In the genomic region with DNA sequence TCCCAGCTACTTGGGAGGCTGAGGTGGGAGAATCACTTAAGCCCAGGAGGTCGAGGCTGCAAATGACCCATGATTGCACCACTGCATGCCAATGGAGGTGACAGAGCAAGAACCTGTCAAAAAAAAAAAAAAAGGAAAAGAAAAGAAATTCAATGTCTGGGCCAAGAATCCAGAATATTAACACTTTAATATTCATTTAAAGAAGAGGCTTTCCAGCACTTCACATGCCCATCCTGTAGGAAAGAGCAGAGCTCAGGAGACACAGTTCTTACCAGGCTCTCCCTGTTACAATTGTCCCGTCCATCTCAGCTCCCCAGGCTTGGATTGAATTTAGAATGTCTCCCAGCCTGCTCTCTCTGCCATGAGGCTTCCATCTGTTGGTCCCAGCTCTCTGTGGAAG, we compare ENCODE assay signal across 3 cellular contexts.
TF ChIP-seq lines count a peak whose summit lies in the region.

No MANE protein-coding gene starts in this region.

TF ChIP-seq in HEK293, 187 proteins besides CTCF, POLR2A, EP300 and RAD21:
- no peak for TF ChIP-seq MEIS1 (CRISPR knock-in tag; IDR thresholded peaks at IDR 0.05; ENCODE audit: borderline replicate concordance)
- TF ChIP-seq, protein P1, sequence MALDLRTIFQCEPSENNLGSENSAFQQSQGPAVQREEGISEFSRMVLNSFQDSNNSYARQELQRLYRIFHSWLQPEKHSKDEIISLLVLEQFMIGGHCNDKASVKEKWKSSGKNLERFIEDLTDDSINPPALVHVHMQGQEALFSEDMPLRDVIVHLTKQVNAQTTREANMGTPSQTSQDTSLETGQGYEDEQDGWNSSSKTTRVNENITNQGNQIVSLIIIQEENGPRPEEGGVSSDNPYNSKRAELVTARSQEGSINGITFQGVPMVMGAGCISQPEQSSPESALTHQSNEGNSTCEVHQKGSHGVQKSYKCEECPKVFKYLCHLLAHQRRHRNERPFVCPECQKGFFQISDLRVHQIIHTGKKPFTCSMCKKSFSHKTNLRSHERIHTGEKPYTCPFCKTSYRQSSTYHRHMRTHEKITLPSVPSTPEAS (tag by site-specific recombination; IDR thresholded peaks at IDR 0.05) = no peak
- TF ChIP-seq PRDM10 (tag by site-specific recombination; IDR thresholded peaks at IDR 0.05) = 0 out of 2 replicates have a peak, but pooled peaks have one; percentile 20

TF ChIP-seq in K562, 482 proteins besides CTCF, POLR2A, EP300 and RAD21 (continues in another document):
- TF ChIP-seq, protein P2, sequence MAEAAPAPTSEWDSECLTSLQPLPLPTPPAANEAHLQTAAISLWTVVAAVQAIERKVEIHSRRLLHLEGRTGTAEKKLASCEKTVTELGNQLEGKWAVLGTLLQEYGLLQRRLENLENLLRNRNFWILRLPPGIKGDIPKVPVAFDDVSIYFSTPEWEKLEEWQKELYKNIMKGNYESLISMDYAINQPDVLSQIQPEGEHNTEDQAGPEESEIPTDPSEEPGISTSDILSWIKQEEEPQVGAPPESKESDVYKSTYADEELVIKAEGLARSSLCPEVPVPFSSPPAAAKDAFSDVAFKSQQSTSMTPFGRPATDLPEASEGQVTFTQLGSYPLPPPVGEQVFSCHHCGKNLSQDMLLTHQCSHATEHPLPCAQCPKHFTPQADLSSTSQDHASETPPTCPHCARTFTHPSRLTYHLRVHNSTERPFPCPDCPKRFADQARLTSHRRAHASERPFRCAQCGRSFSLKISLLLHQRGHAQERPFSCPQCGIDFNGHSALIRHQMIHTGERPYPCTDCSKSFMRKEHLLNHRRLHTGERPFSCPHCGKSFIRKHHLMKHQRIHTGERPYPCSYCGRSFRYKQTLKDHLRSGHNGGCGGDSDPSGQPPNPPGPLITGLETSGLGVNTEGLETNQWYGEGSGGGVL (CRISPR knock-in tag; IDR thresholded peaks at IDR 0.05) = no peak
- TF ChIP-seq ZNF316 (IDR thresholded peaks at IDR 0.05) = no peak
- peak; percentile 92 for TF ChIP-seq PRDM10 (IDR thresholded peaks at IDR 0.05; ENCODE audit: partially characterized antibody)
- TF ChIP-seq HDAC8 (tag; IDR thresholded peaks at IDR 0.05) = no peak
- TF ChIP-seq ZNF318 (IDR thresholded peaks at IDR 0.05; ENCODE audit: borderline replicate concordance in 1 of 2, low read depth in 1 of 2) = no peak

TF ChIP-seq in endothelial cell of umbilical vein, 7 proteins besides CTCF, POLR2A, EP300 and RAD21:
- TF ChIP-seq MAX (IDR thresholded peaks at IDR 0.05; ENCODE audit: insufficient read depth, insufficient read length) (no peak), GATA2 (IDR thresholded peaks at IDR 0.05; ENCODE audit: insufficient read depth, insufficient read length, low read depth, low read length) (no peak), MYC (IDR thresholded peaks at IDR 0.05; ENCODE audit: low read depth, low read length) (no peak), POLR2AphosphoS5 (IDR thresholded peaks at IDR 0.05; ENCODE audit: insufficient read depth, low read depth, low read length) (no peak), EZH2 (IDR thresholded peaks at IDR 0.05; ENCODE audit: borderline replicate concordance, low read depth, low read length, severe bottlenecking) (no peak), FOS (IDR thresholded peaks at IDR 0.05; ENCODE audit: borderline replicate concordance, insufficient read depth, low read length) (no peak), JUN (IDR thresholded peaks at IDR 0.05; ENCODE audit: borderline replicate concordance, insufficient read depth, insufficient read length, low read depth) (no peak)
